In the genomic region with DNA sequence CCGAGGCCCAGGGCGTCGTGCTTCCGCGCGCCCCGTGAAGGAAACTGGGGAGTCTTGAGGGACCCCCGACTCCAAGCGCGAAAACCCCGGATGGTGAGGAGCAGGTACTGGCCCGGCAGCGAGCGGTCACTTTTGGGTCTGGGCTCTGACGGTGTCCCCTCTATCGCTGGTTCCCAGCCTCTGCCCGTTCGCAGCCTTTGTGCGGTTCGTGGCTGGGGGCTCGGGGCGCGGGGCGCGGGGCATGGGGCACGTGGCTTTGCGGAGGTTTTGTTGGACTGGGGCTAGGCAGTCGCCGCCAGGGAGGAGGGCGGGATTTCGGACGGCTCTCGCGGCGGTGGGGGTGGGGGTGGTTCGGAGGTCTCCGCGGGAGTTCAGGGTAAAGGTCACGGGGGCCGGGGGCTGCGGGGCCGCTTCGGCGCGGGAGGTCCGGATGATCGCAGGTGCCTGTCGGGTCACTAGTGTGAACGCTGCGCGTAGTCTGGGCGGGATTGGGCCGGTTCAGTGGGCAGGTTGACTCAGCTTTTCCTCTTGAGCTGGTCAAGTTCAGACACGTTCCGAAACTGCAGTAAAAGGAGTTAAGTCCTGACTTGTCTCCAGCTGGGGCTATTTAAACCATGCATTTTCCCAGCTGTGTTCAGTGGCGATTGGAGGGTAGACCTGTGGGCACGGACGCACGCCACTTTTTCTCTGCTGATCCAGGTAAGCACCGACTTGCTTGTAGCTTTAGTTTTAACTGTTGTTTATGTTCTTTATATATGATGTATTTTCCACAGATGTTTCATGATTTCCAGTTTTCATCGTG, we compare ENCODE assay signal across 8 cellular contexts. TPM values are rescaled to one million over a fixed set of nuclear protein-coding genes. Genes with fewer than 3 reads are reported as not detected.
A peak's percentile ranks its signal among the peaks of the same experiment; 100 is the strongest.
DNase-seq lines count a peak whose midpoint lies in the region; ATAC-seq, FAIRE-seq and TF ChIP-seq lines count a peak whose summit lies in the region.

No MANE protein-coding gene starts in this region.

- H3K36me3 ChIP-seq in endothelial cell of umbilical vein (ENCODE audit: control insufficient read depth in 2 of 2, extremely low read depth in 1 of 2, insufficient read depth in 2 of 2, low read length in 2 of 2): peaks cover 0 to 16% of the 10 kb centered on the region in 2 experiments

- ATAC-seq in GM21390 (IDR thresholded peaks at IDR 0.05; ENCODE audit: unreplicated experiment): peak; percentile 56

- peaks cover 5% of the 10 kb centered on the region for H3K4me1 ChIP-seq in endothelial cell of umbilical vein (ENCODE audit: control insufficient read depth, extremely low read depth, insufficient read depth, low read length)

- peaks cover 14% of the 10 kb centered on the region for H4K20me1 ChIP-seq in endothelial cell of umbilical vein (replicated peaks; ENCODE audit: control insufficient read depth, extremely low read depth, insufficient read depth, low read length)

- peak overlapping the region; percentile 54 for H2AFZ ChIP-seq in endothelial cell of umbilical vein (ENCODE audit: low read depth, low read length)

- H3K79me2 ChIP-seq in endothelial cell of umbilical vein (ENCODE audit: control insufficient read depth, insufficient read depth, low read length): peaks cover 51% of the 10 kb centered on the region

- H3K4me2 ChIP-seq in endothelial cell of umbilical vein (ENCODE audit: insufficient read depth, low read length): peak overlapping the region; percentile 65

- intact Hi-C loops in endothelial cell of umbilical vein (cut with micrococcal nuclease): loop anchor here (1.0 to 10.0 kb wide), 8 partner anchors 14 to 584 kb away; a partner anchor contains a TSS

- CTCF ChIA-PET in endothelial cell of umbilical vein (lab: Charles Lee): interaction anchor here (0.9 to 3.0 kb wide), 14 partner anchors 8 to 243 kb away, joined by 3 to 35 read pairs (median 4); a partner anchor contains a TSS

- no peaks in the 10 kb centered on the region for H3K9me3 ChIP-seq in endothelial cell of umbilical vein (replicated peaks; ENCODE audit: control insufficient read depth, insufficient read depth, low read length)

- H3K27me3 ChIP-seq in endothelial cell of umbilical vein (ENCODE audit: control insufficient read depth in 2 of 2, insufficient read depth in 2 of 2, low read length in 2 of 2): no peaks in the 10 kb centered on the region

- no peaks in the 10 kb centered on the region for H3K9me1 ChIP-seq in endothelial cell of umbilical vein (replicated peaks; ENCODE audit: control insufficient read depth, extremely low read depth, insufficient read depth, low read length)

- dilution Hi-C loops in endothelial cell of umbilical vein (cut with MboI; ENCODE audit: extremely low pct_ligation_motif_present, low sequenced_read_pairs): no loop called here

- POLR2A ChIA-PET in endothelial cell of umbilical vein (lab: Charles Lee): interaction anchor here (1.0 to 3.0 kb wide), 6 partner anchors 10 to 63 kb away, joined by 3 to 21 read pairs (median 6); a partner anchor contains a TSS

- TF ChIP-seq POLR2A in endothelial cell of umbilical vein (IDR thresholded peaks at IDR 0.05; ENCODE audit: low read depth, low read length): peak; percentile 100

- peak overlapping the region; percentile 95 for H3K9ac ChIP-seq in endothelial cell of umbilical vein (replicated peaks; ENCODE audit: extremely low read depth, insufficient read depth, low read length)

- no peak for TF ChIP-seq CTCF in endothelial cell of umbilical vein (IDR thresholded peaks at IDR 0.05; ENCODE audit: extremely low read depth in 1 of 2, insufficient read depth in 1 of 2, low read depth in 1 of 2, low read length in 2 of 2)

- DNase-seq in Caki2 (ENCODE audit: low read depth): peak; percentile 95
- peak; percentile 88 for DNase-seq in HTR-8/SVneo (ENCODE audit: insufficient read length, low spot score)
- peak; percentile 87 for DNase-seq in NOMO-1 treated with dmso at 0.1 percent for 144 hours (lab: John Stamatoyannopoulos, UW; ENCODE audit: unreplicated experiment)
- DNase-seq in activated CD8-positive, alpha-beta memory T cell treated with anti-CD3 and anti-CD28 coated beads, Interleukin-2, amount 50 U/mL, for 4 hours: peak; percentile 52
- DNase-seq in endothelial cell of umbilical vein (ENCODE audit: low read depth, low spot score): peak; percentile 92
- peak; percentile 52 for DNase-seq in midbrain (lab: John Stamatoyannopoulos, UW)
- DNase-seq in stimulated activated CD8-positive, alpha-beta memory T cell treated with anti-CD3 and anti-CD28 coated beads, Interleukin-2, amount 100 ng/mL, for 1 hour (ENCODE audit: low read depth in 2 of 2): peak; percentile 23 to 31

- peak overlapping the region; percentile 57 to 82 (median 68) for H3K4me3 ChIP-seq in endothelial cell of umbilical vein (replicated peaks in 1 of 3; ENCODE audit: insufficient read depth in 1 of 3, low read depth in 1 of 3, low read length in 3 of 3)

- in situ Hi-C loops in Caki2 (cut with HindIII; ENCODE audit: low pct_unique_long_range_greater_than_20kb, low sequenced_read_pairs): no loop called here

- BruUV-seq in endothelial cell of umbilical vein (replicated peaks; lab: Mats Ljungman, UMichigan): TSS peak; percentile 76

- H3K27ac ChIP-seq in endothelial cell of umbilical vein (ENCODE audit: insufficient read depth, low read depth, low read length): peak overlapping the region; percentile 82

- FAIRE-seq in HTR-8/SVneo (lab: Jason Lieb, UNC): peak; percentile 85
- peak; percentile 83 for FAIRE-seq in endothelial cell of umbilical vein (lab: Jason Lieb, UNC)

TF ChIP-seq in endothelial cell of umbilical vein, 7 proteins besides CTCF, POLR2A, EP300 and RAD21:
- peak; percentile 76 for TF ChIP-seq FOS (IDR thresholded peaks at IDR 0.05; ENCODE audit: borderline replicate concordance, insufficient read depth, low read length)
- TF ChIP-seq EZH2 (IDR thresholded peaks at IDR 0.05; ENCODE audit: borderline replicate concordance, low read depth, low read length, severe bottlenecking): no peak
- TF ChIP-seq MYC (IDR thresholded peaks at IDR 0.05; ENCODE audit: low read depth, low read length): peak; percentile 25
- peak; percentile 35 for TF ChIP-seq JUN (IDR thresholded peaks at IDR 0.05; ENCODE audit: borderline replicate concordance, insufficient read depth, insufficient read length, low read depth)
- TF ChIP-seq, protein P1, sequence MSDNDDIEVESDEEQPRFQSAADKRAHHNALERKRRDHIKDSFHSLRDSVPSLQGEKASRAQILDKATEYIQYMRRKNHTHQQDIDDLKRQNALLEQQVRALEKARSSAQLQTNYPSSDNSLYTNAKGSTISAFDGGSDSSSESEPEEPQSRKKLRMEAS (IDR thresholded peaks at IDR 0.05; ENCODE audit: insufficient read depth, insufficient read length): peak; percentile 6
- TF ChIP-seq POLR2AphosphoS5 (IDR thresholded peaks at IDR 0.05; ENCODE audit: insufficient read depth, low read depth, low read length): peak; percentile 99
- no peak for TF ChIP-seq GATA2 (IDR thresholded peaks at IDR 0.05; ENCODE audit: insufficient read depth, insufficient read length, low read depth, low read length)

RNA-seq across cellular contexts. Expression of a gene that starts 0.6 kb away (rescaled TPM):
- total RNA-seq in Caki2 (2014; rRNA removed; shearing (Covaris generic); ENCODE audit: low replicate concordance): 54.8 and 96.3 TPM in 2 replicates
- total RNA-seq in endothelial cell of umbilical vein: 270 and 276 TPM in 2 replicates
- 12.2 and 16.7 TPM in 2 replicates for polyA plus RNA-seq in endothelial cell of umbilical vein
- 19.5 and 20.9 TPM in 2 replicates for polyA plus RNA-seq in endothelial cell of umbilical vein (2011; cell fraction: cytosol; rRNA removed)
- 92.1 and 112 TPM in 2 replicates for polyA plus RNA-seq in endothelial cell of umbilical vein (2011; cell fraction: nucleus; rRNA removed)
- 88.0 and 129 TPM in 2 replicates for polyA plus RNA-seq in endothelial cell of umbilical vein (2012)
- 121 and 123 TPM in 2 replicates for polyA minus RNA-seq in endothelial cell of umbilical vein
- 37.3 TPM for polyA minus RNA-seq in endothelial cell of umbilical vein (2011; cell fraction: cytosol; rRNA and poly(A)+ RNA removed)
- 167 and 236 TPM in 2 replicates for polyA minus RNA-seq in endothelial cell of umbilical vein (2011; cell fraction: nucleus; rRNA and poly(A)+ RNA removed)

Comparison
In these comparisons a context has a peak if more than half of its experiments do, and no peak if none do; other contexts are left out.
1. Peak in every context shown above with its lines: DNase-seq, ATAC-seq, H3K4me3 ChIP-seq and H3K27ac ChIP-seq.
2. DNase-seq: peak in every context shown above with its lines; median percentile 95 in Caki2; 92 in endothelial cell of umbilical vein; 88 in HTR-8/SVneo; 87 in NOMO-1 treated with dmso at 0.1 percent for 144 hours; 52 in activated CD8-positive, alpha-beta memory T cell treated with anti-CD3 and anti-CD28 coated beads, Interleukin-2, amount 50 U/mL, for 4 hours; 52 in midbrain; 27 in stimulated activated CD8-positive, alpha-beta memory T cell treated with anti-CD3 and anti-CD28 coated beads, Interleukin-2, amount 100 ng/mL, for 1 hour.